In the genomic region with DNA sequence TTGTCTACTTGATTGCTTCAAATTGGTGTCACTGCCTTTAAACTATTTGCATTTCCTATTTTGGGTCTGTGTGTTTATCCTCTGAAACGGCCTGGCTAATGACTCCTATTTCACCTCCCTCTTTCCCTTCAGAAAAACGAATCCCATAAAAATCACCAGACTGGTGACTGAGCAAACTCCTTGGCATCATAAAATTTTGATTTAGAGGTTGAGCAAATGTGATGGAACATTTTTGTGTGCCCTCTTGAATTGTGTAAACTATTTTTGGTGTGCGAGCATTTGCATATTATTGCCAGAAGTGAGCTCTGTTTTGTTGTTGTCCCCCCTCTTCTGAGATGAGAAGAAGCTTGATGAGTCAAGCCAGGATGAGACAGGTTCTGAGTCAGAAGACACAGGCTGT, we compare ENCODE assay signal across 27 cellular contexts.
"Had no signal": no experiment of that assay in that cellular context is flagged by ENCODE, and none has a peak within 500 bp of the region (broad histone marks: within the 10 kb centered on the region; RNA-seq: fewer than 3 reads in every experiment).

No MANE protein-coding gene starts in this region.

- H3K9me3 Mint-ChIP-seq: activated CD4-positive, alpha-beta memory T cell treated with anti-CD3 and anti-CD28 coated beads for 36 hours; activated CD4-positive, alpha-beta T cell treated with anti-CD3 and anti-CD28 coated beads, Interleukin-2, amount 10 ng/mL, durations not matched to agents 7 days and 5 days; activated T-helper 17 cell treated with anti-CD3 and anti-CD28 coated beads, Interleukin-2, amount 50 U/mL, for 72 hours; central memory CD8-positive, alpha-beta T cell had no signal

- ATAC-seq: activated T-helper 17 cell treated with anti-CD3 and anti-CD28 coated beads, Interleukin-2, amount 50 U/mL, for 72 hours; Panc1; T-helper 17 cell had no signal

- H3K27ac Mint-ChIP-seq: activated CD4-positive, alpha-beta memory T cell treated with anti-CD3 and anti-CD28 coated beads for 36 hours; activated CD4-positive, alpha-beta T cell treated with anti-CD3 and anti-CD28 coated beads, Interleukin-2, amount 10 ng/mL, durations not matched to agents 7 days and 5 days; activated naive CD4-positive, alpha-beta T cell treated with anti-CD3 and anti-CD28 coated beads for 36 hours; activated naive CD8-positive, alpha-beta T cell; activated T-helper 17 cell treated with anti-CD3 and anti-CD28 coated beads, Interleukin-2, amount 50 U/mL, for 72 hours; brain; T-helper 17 cell had no signal

- H3K27me3 Mint-ChIP-seq: activated CD4-positive, alpha-beta T cell treated with anti-CD3 and anti-CD28 coated beads, Interleukin-2, amount 10 ng/mL, durations not matched to agents 7 days and 5 days had no signal

- H3K4me1 Mint-ChIP-seq: activated CD4-positive, alpha-beta T cell treated with anti-CD3 and anti-CD28 coated beads, Interleukin-2, amount 10 ng/mL, durations not matched to agents 7 days and 5 days; activated T-helper 17 cell treated with anti-CD3 and anti-CD28 coated beads, Interleukin-2, amount 50 U/mL, for 72 hours; central memory CD8-positive, alpha-beta T cell; T-helper 17 cell had no signal

- DNase-seq: activated CD4-positive, alpha-beta memory T cell treated with anti-CD3 and anti-CD28 coated beads for 36 hours; activated CD4-positive, alpha-beta T cell treated with anti-CD3 and anti-CD28 coated beads, Interleukin-2, amount 10 ng/mL, durations not matched to agents 7 days and 5 days; activated CD4-positive, CD25-positive, alpha-beta regulatory T cell; activated gamma-delta T cell; activated naive CD4-positive, alpha-beta T cell treated with anti-CD3 and anti-CD28 coated beads for 36 hours; activated T-cell treated with anti-CD3 and anti-CD28 coated beads for 4 hours; activated T-cell treated with anti-CD3 and anti-CD28 coated beads, Interleukin-2, amount 50 U/mL, for 48 hours; Kasumi-1; KBM-7; MM.1S; NCI-H1105; NCI-H1436; NCI-H1694 treated with DMSO at 0.1 percent for 48 hours; NCI-H2029 treated with DMSO at 0.1 percent for 48 hours; NCI-H446; NCI-H524; NCI-H82; NK-92 treated with Interleukin-12 subunit alpha and Interleukin-12 subunit beta, amount 100 ng/mL, for 24 hours; OCI-M1; SHP77 treated with DMSO at 0.1 percent for 48 hours; T-helper 17 cell; T-helper 9 cell had no signal

- H3K4me3 Mint-ChIP-seq: activated CD4-positive, alpha-beta memory T cell treated with anti-CD3 and anti-CD28 coated beads for 36 hours; activated CD4-positive, alpha-beta T cell treated with anti-CD3 and anti-CD28 coated beads, Interleukin-2, amount 10 ng/mL, durations not matched to agents 7 days and 5 days; activated naive CD4-positive, alpha-beta T cell treated with anti-CD3 and anti-CD28 coated beads for 36 hours; activated naive CD8-positive, alpha-beta T cell; activated T-helper 17 cell treated with anti-CD3 and anti-CD28 coated beads, Interleukin-2, amount 50 U/mL, for 72 hours; brain; central memory CD8-positive, alpha-beta T cell; T-helper 17 cell had no signal

- H3K36me3 Mint-ChIP-seq: activated CD4-positive, alpha-beta memory T cell treated with anti-CD3 and anti-CD28 coated beads for 36 hours; activated naive CD8-positive, alpha-beta T cell; brain had no signal
